17 cellular contexts compared by ENCODE assay signal in the genomic region with DNA sequence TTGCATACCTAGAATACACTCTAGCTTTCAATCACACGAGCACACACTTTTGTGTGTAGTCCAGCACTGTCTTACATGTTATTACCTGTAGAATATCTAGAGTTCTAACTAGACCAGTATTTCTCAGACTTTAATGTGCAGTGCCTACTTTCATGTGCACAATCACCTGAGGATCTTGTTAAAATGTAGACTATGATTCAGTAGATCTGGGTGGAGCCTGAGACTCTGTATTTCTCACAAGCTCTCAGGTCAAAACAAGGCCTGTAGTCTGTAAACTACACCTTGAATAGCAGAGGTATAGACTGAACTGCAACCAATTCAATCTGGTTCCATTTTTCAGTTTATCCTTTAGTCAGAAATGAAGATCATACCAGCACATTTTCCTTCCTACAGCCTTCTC. TPM values are rescaled to one million over a fixed set of nuclear protein-coding genes. Genes with fewer than 3 reads are reported as not detected.
A peak's percentile ranks its signal among the peaks of the same experiment; 100 is the strongest.
DNase-seq lines count a peak whose midpoint lies in the region; ATAC-seq, FAIRE-seq and TF ChIP-seq lines count a peak whose summit lies in the region.
"Had no signal": no experiment of that assay in that cellular context is flagged by ENCODE, and none has a peak within 500 bp of the region (broad histone marks: within the 10 kb centered on the region; RNA-seq: fewer than 3 reads in every experiment).

No MANE protein-coding gene starts in this region.

- no peaks in the 10 kb centered on the region for H3K27me3 ChIP-seq in dorsolateral prefrontal cortex

- ATAC-seq in activated T-cell treated with anti-CD3 and anti-CD28 coated beads, Interleukin-2, amount 50 U/mL, for 4 hours, result peak; percentile 21 to 53
- ATAC-seq in activated T-helper 17 cell treated with anti-CD3 and anti-CD28 coated beads, Interleukin-2, amount 50 U/mL, for 72 hours (replicated peaks), result peak; percentile 47

- no peak for DNase-seq in activated T-cell treated with anti-CD3 and anti-CD28 coated beads, Interleukin-2, amount 50 U/mL, for 4 hours
- no peak for DNase-seq in activated T-cell treated with anti-CD3 and anti-CD28 coated beads, Interleukin-2, amount 50 U/mL, for 24 hours
- DNase-seq in dorsolateral prefrontal cortex (no peak), D721Med (ENCODE audit: insufficient read length, low spot score) (no peak), SW 1271 (lab: John Stamatoyannopoulos, UW) (no peak)
- DNase-seq: C1 segment of cervical spinal cord; Calu3; CD4-positive, alpha-beta memory T cell; COR-L47; DMS153; DND-41; GOT3; H7; HCEC 1CT had no signal

- H3K27me3 Mint-ChIP-seq in activated T-cell treated with anti-CD3 and anti-CD28 coated beads, Interleukin-2, amount 50 U/mL, for 4 hours (ENCODE audit: low read depth), result peaks cover 3% of the 10 kb centered on the region
- H3K27me3 Mint-ChIP-seq in activated T-cell treated with anti-CD3 and anti-CD28 coated beads, Interleukin-2, amount 50 U/mL, for 24 hours, result peaks cover 11% of the 10 kb centered on the region
- no peaks in the 10 kb centered on the region for H3K27me3 Mint-ChIP-seq in activated T-helper 17 cell treated with anti-CD3 and anti-CD28 coated beads, Interleukin-2, amount 50 U/mL, for 72 hours

- H3K4me1 Mint-ChIP-seq in activated T-cell treated with anti-CD3 and anti-CD28 coated beads, Interleukin-2, amount 50 U/mL, for 4 hours (ENCODE audit: low read depth), result peaks cover under 1% of the 10 kb centered on the region
- peaks cover 9% of the 10 kb centered on the region for H3K4me1 Mint-ChIP-seq in activated T-cell treated with anti-CD3 and anti-CD28 coated beads, Interleukin-2, amount 50 U/mL, for 24 hours (ENCODE audit: low read depth)
- no peaks in the 10 kb centered on the region for H3K4me1 Mint-ChIP-seq in activated T-helper 17 cell treated with anti-CD3 and anti-CD28 coated beads, Interleukin-2, amount 50 U/mL, for 72 hours

- peaks cover 11% of the 10 kb centered on the region for H3K9me3 Mint-ChIP-seq in activated T-cell treated with anti-CD3 and anti-CD28 coated beads, Interleukin-2, amount 50 U/mL, for 4 hours
- peaks cover 6% of the 10 kb centered on the region for H3K9me3 Mint-ChIP-seq in activated T-cell treated with anti-CD3 and anti-CD28 coated beads, Interleukin-2, amount 50 U/mL, for 24 hours
- no peaks in the 10 kb centered on the region for H3K9me3 Mint-ChIP-seq in activated T-helper 17 cell treated with anti-CD3 and anti-CD28 coated beads, Interleukin-2, amount 50 U/mL, for 72 hours

- H3K27ac Mint-ChIP-seq in activated T-cell treated with anti-CD3 and anti-CD28 coated beads, Interleukin-2, amount 50 U/mL, for 24 hours, result no peak overlapping the region
- H3K27ac Mint-ChIP-seq in activated T-helper 17 cell treated with anti-CD3 and anti-CD28 coated beads, Interleukin-2, amount 50 U/mL, for 72 hours, result no peak overlapping the region
- H3K27ac Mint-ChIP-seq: CD4-positive, alpha-beta memory T cell had no signal

- peaks cover 10% of the 10 kb centered on the region for H3K36me3 Mint-ChIP-seq in activated T-cell treated with anti-CD3 and anti-CD28 coated beads, Interleukin-2, amount 50 U/mL, for 4 hours (ENCODE audit: insufficient read depth)
- H3K36me3 Mint-ChIP-seq in activated T-cell treated with anti-CD3 and anti-CD28 coated beads, Interleukin-2, amount 50 U/mL, for 24 hours (ENCODE audit: low read depth), result peaks cover 11% of the 10 kb centered on the region
- peaks cover 5% of the 10 kb centered on the region for H3K36me3 Mint-ChIP-seq in activated T-helper 17 cell treated with anti-CD3 and anti-CD28 coated beads, Interleukin-2, amount 50 U/mL, for 72 hours (ENCODE audit: low read depth)

- FAIRE-seq in D721Med (lab: Jason Lieb, UNC), result no peak
- FAIRE-seq: G401.6, GM12892 had no signal

- H3K27ac ChIP-seq in dorsolateral prefrontal cortex, result peak overlapping the region in 33 of 59 donors; percentile 17 to 98 (median 90)

- TF ChIP-seq CTCF in dorsolateral prefrontal cortex (IDR thresholded peaks at IDR 0.05 in 54 of 56, conservative IDR thresholded peaks at IDR 0.05 in 2 of 56; ENCODE audit: low read depth in 1 of 56, partially characterized antibody in 56 of 56) (no peak), D721Med (IDR thresholded peaks at IDR 0.05; ENCODE audit: insufficient read depth, missing control alignments) (no peak)

- intact Hi-C loops in dorsolateral prefrontal cortex (cut with DNase I), result no loop called here

- H3K4me3 ChIP-seq in dorsolateral prefrontal cortex, result no peak overlapping the region

- no peak overlapping the region for H3K4me3 Mint-ChIP-seq in activated T-cell treated with anti-CD3 and anti-CD28 coated beads, Interleukin-2, amount 50 U/mL, for 4 hours
- no peak overlapping the region for H3K4me3 Mint-ChIP-seq in activated T-cell treated with anti-CD3 and anti-CD28 coated beads, Interleukin-2, amount 50 U/mL, for 24 hours
- H3K4me3 Mint-ChIP-seq in activated T-helper 17 cell treated with anti-CD3 and anti-CD28 coated beads, Interleukin-2, amount 50 U/mL, for 72 hours, result no peak overlapping the region
- H3K4me3 Mint-ChIP-seq: CD4-positive, alpha-beta memory T cell had no signal

RNA-seq across cellular contexts. Expression of gene IFIT2, which starts 11.1 kb away (rescaled TPM):
- 1 to 10 TPM in 2 of 3 donors, under 1 TPM in 1; 0.87 to 1.7 (median 1.5) TPM for total RNA-seq in activated T-cell treated with anti-CD3 and anti-CD28 coated beads, Interleukin-2, amount 50 U/mL, for 4 hours
- 1 to 10 TPM; 2.0 to 3.2 TPM for total RNA-seq in activated T-helper 17 cell treated with anti-CD3 and anti-CD28 coated beads, Interleukin-2, amount 50 U/mL, for 72 hours
- 10 to 100 TPM in 108 of 120 experiments, 1 to 10 TPM in 12; 7.7 to 52.2 (median 13.2) TPM for total RNA-seq in dorsolateral prefrontal cortex

RNA-seq across cellular contexts. Expression of gene IFIT3, which starts 14.8 kb away (rescaled TPM):
- total RNA-seq in activated T-cell treated with anti-CD3 and anti-CD28 coated beads, Interleukin-2, amount 50 U/mL, for 4 hours, result 1 to 10 TPM; 2.1 to 3.9 (median 3.4) TPM
- total RNA-seq in activated T-helper 17 cell treated with anti-CD3 and anti-CD28 coated beads, Interleukin-2, amount 50 U/mL, for 72 hours, result 1 to 10 TPM; 2.5 to 4.3 TPM
- 100 to 1,000 TPM in 3 of 120 experiments, 10 to 100 TPM in 113, 1 to 10 TPM in 4; 8.6 to 195 (median 16.5) TPM for total RNA-seq in dorsolateral prefrontal cortex
